ENCODE assay signal across 9 cellular contexts in the genomic region with DNA sequence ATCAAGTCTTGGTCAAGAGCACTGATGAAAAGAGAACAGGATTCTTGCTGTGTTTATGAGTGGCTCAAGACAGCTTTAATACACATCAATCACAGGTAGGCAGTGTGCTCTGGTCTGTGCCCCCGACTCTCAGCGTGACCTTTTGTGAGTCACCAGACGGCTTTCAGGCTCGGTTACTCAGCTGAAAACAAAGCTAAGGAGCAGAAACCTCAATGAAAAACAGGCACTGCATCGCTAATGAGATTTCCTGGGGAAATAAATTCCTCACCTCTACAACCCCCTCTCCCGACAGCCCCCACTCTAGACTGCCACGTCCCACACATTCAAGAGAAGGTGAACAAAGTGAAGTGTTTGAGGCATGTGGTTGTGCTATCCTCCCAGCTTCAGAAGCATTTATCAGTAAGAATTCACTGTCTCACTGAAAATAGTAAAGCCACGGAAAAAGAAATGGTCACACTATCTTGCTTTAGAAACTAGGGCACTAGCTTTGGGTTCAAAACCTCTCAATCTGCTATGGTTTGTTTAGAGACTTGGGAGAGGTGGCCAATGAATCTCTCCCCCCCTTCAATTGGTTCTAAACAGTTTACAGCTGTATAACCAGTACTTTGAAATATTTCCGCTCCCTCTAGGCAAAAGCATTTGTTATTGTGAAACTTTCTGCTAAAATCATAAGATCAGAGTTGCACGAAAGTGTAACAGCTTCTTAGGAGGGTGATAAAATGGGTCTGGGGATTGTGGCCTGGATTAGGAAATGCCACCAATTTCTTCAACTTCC.
DNase-seq lines count a peak whose midpoint lies in the region; ATAC-seq and FAIRE-seq lines count a peak whose summit lies in the region.
"Had no signal": no experiment of that assay in that cellular context is flagged by ENCODE, and none has a peak within 500 bp of the region (broad histone marks: within the 10 kb centered on the region; RNA-seq: fewer than 3 reads in every experiment).

No MANE protein-coding gene starts in this region.

- DNase-seq in AG20443 (ENCODE audit: low spot score) (peak; percentile 38), HTR-8/SVneo (ENCODE audit: insufficient read length, low spot score) (peak; percentile 78), astrocyte of the hippocampus (ENCODE audit: low read depth, low spot score) (peak; percentile 84), kidney glomerular epithelial cell (lab: John Stamatoyannopoulos, UW) (peak; percentile 96), MV-4-11 (lab: John Stamatoyannopoulos, UW) (no peak), substantia nigra (lab: John Stamatoyannopoulos, UW) (no peak)
- DNase-seq: activated naive CD4-positive, alpha-beta T cell treated with Interleukin-2 at 50 U/mL for 16 hours had no signal

- ATAC-seq in GM18498 (IDR thresholded peaks at IDR 0.05; ENCODE audit: unreplicated experiment) (no peak), HG03108 (IDR thresholded peaks at IDR 0.05; ENCODE audit: unreplicated experiment) (no peak)

- peak; percentile 96 for FAIRE-seq in HTR-8/SVneo (lab: Jason Lieb, UNC)

- no peak overlapping the region for H3K27ac ChIP-seq in substantia nigra (ENCODE audit: low read depth, low read length, poor library complexity, severe bottlenecking)

Comparison
In these comparisons a context has a peak if more than half of its experiments do, and no peak if none do; other contexts are left out.
1. DNase-seq: peak in AG20443 (single experiment), HTR-8/SVneo (single experiment), astrocyte of the hippocampus (single experiment) and kidney glomerular epithelial cell (single experiment); none in MV-4-11 (single experiment) and substantia nigra (0 of 49).